28 cellular contexts compared by ENCODE assay signal in the genomic region with DNA sequence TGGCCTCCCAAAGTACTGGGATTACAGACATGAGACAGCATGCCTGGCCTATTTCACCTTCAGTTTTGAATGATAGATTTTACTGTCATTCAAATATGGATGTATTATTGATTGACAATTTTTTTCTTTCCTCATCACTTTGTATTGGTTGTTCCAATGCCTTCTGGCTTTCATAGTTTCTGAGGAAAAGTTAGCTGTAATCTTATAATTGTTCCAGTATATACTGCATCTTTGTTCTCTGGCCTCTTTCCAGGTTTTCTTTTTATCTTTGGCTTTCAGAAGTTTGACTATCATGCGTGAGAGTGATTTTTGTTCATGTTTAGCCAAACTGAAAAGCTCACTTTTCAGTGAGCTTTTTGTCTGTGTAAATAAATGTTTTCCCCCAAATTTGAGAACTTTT.
DNase-seq lines count a peak whose midpoint lies in the region; ATAC-seq, FAIRE-seq and TF ChIP-seq lines count a peak whose summit lies in the region.
"Had no signal": no experiment of that assay in that cellular context is flagged by ENCODE, and none has a peak within 500 bp of the region (broad histone marks: within the 10 kb centered on the region; RNA-seq: fewer than 3 reads in every experiment).

No MANE protein-coding gene starts in this region.

- no peak overlapping the region for H3K4me3 Mint-ChIP-seq in effector memory CD8-positive, alpha-beta T cell
- H3K4me3 Mint-ChIP-seq: B cell; CD8-positive, alpha-beta memory T cell; immature natural killer cell; mesothelial cell of epicardium; natural killer cell; stimulated activated effector memory CD8-positive, alpha-beta T cell treated with anti-CD3 and anti-CD28 coated beads, Interleukin-12 subunit alpha, Interleukin-12 subunit beta, amount 100 ng/mL, for 72 hours; T-cell had no signal

- peaks cover 4 to 7% of the 10 kb centered on the region in 2 donors for H3K9me3 Mint-ChIP-seq in effector memory CD8-positive, alpha-beta T cell

- no peak overlapping the region for H3K27ac ChIP-seq in GM23248
- H3K27ac ChIP-seq in small intestine (ENCODE audit: low read depth in 1 of 2, low read length in 1 of 2): no peak overlapping the region
- H3K27ac ChIP-seq: body of pancreas, epithelial cell of prostate, spleen, upper lobe of right lung had no signal

- H3K27me3 ChIP-seq in GM23248 (replicated peaks; ENCODE audit: insufficient read depth): no peaks in the 10 kb centered on the region
- no peaks in the 10 kb centered on the region for H3K27me3 ChIP-seq in small intestine (ENCODE audit: control insufficient read depth in 2 of 2, insufficient read depth in 2 of 2, low read length in 2 of 2)
- H3K27me3 ChIP-seq: body of pancreas, MG63, spleen, upper lobe of right lung had no signal

- no peak overlapping the region for H3K4me2 ChIP-seq in GM23248 (ENCODE audit: unreplicated experiment)

- H3K9me3 ChIP-seq in GM23248 (ENCODE audit: low read depth) (peaks cover 6% of the 10 kb centered on the region), small intestine (ENCODE audit: control insufficient read depth, low read depth) (no peaks in the 10 kb centered on the region)

- TF ChIP-seq POLR2A in erythroblast (IDR thresholded peaks at IDR 0.05; ENCODE audit: low read length): no peak

- H3K9ac ChIP-seq in GM23248: no peak overlapping the region

- no peaks in the 10 kb centered on the region for H3K4me1 Mint-ChIP-seq in effector memory CD8-positive, alpha-beta T cell (ENCODE audit: low read depth in 2 of 2)
- H3K4me1 Mint-ChIP-seq: B cell; immature natural killer cell; mesothelial cell of epicardium; natural killer cell; stimulated activated effector memory CD8-positive, alpha-beta T cell treated with anti-CD3 and anti-CD28 coated beads, Interleukin-12 subunit alpha, Interleukin-12 subunit beta, amount 100 ng/mL, for 72 hours; T-cell had no signal

- H3K36me3 Mint-ChIP-seq in effector memory CD8-positive, alpha-beta T cell (ENCODE audit: insufficient read depth): no peaks in the 10 kb centered on the region

- H3K27ac Mint-ChIP-seq in effector memory CD8-positive, alpha-beta T cell: no peak overlapping the region
- H3K27ac Mint-ChIP-seq: B cell; CD8-positive, alpha-beta memory T cell; IgD-negative memory B cell; immature natural killer cell; mesothelial cell of epicardium; natural killer cell; stimulated activated effector memory CD8-positive, alpha-beta T cell treated with anti-CD3 and anti-CD28 coated beads, Interleukin-12 subunit alpha, Interleukin-12 subunit beta, amount 100 ng/mL, for 72 hours; T-cell had no signal

- no peaks in the 10 kb centered on the region for H4K20me1 ChIP-seq in GM23248 (ENCODE audit: insufficient read depth)

- no peak overlapping the region for H2AFZ ChIP-seq in GM23248

- H3K9me2 ChIP-seq in GM23248 (ENCODE audit: insufficient read depth): no peaks in the 10 kb centered on the region

- H3K4me3 ChIP-seq in GM23248 (no peak overlapping the region), small intestine (ENCODE audit: low read depth in 1 of 2, low read length in 2 of 2) (no peak overlapping the region)
- H3K4me3 ChIP-seq: body of pancreas, MG63, spleen, upper lobe of right lung had no signal

- DNase-seq in NCI-H1105 treated with DMSO at 0.1 percent for 48 hours (lab: John Stamatoyannopoulos, UW): peak; percentile 15
- no peak for DNase-seq in NCI-H1105 (lab: John Stamatoyannopoulos, UW)
- peak; percentile 18 for DNase-seq in GM23248
- peak; percentile 4 for DNase-seq in RPMI7951 (ENCODE audit: low read depth)
- peak; percentile 42 to 56 for DNase-seq in erythroblast (lab: John Stamatoyannopoulos, UW)
- no peak for DNase-seq in effector memory CD8-positive, alpha-beta T cell
- DNase-seq in small intestine: no peak
- DNase-seq: activated gamma-delta T cell; body of pancreas; CD8-positive, alpha-beta memory T cell; immature natural killer cell; MG63; natural killer cell; NCI-H146; NCI-H226; NCI-H748 treated with DMSO at 0.1 percent for 48 hours; retina; Right ventricle myocardium superior; spleen; stimulated activated CD4-positive, alpha-beta T cell treated with anti-CD3 and anti-CD28 coated beads, Interleukin-2, amount 100 ng/mL, for 48 hours; T-cell; upper lobe of right lung had no signal

- H3K4me1 ChIP-seq in GM23248 (ENCODE audit: insufficient read depth) (no peaks in the 10 kb centered on the region), small intestine (ENCODE audit: control insufficient read depth in 2 of 2, insufficient read depth in 1 of 2, low read depth in 1 of 2, low read length in 1 of 2) (no peaks in the 10 kb centered on the region)
- H3K4me1 ChIP-seq: body of pancreas, spleen, upper lobe of right lung had no signal

- H3K79me2 ChIP-seq in GM23248 (ENCODE audit: insufficient read depth): no peaks in the 10 kb centered on the region; the same call in 1 of the 2 replicates

- no peaks in the 10 kb centered on the region for H3K27me3 Mint-ChIP-seq in effector memory CD8-positive, alpha-beta T cell
- H3K27me3 Mint-ChIP-seq: B cell; CD8-positive, alpha-beta memory T cell; IgD-negative memory B cell; T-cell had no signal

- WGBS in GM23248 (ENCODE audit: low coverage in 1 of 2, low lambda C conversion rate in 2 of 2, missing lambda C conversion rate in 2 of 2), 2 experiments: 96 to 100% methylated on average over 1 of the region's 1 CpG
- 96 to 98% (median 97%) methylated on average over 1 of the region's 1 CpG for WGBS in small intestine, 3 donors

- in situ Hi-C loops in GM23248 (cut with MboI): no loop called here

- H3K36me3 ChIP-seq in GM23248 (ENCODE audit: low read depth): 0 out of 2 replicates have a peak, but pooled peaks cover 6% of the 10 kb centered on the region
- no peaks in the 10 kb centered on the region for H3K36me3 ChIP-seq in small intestine (ENCODE audit: control insufficient read depth in 2 of 2, insufficient read depth in 2 of 2, low read length in 2 of 2)
- H3K36me3 ChIP-seq: MG63, upper lobe of right lung had no signal

- H3F3A ChIP-seq in GM23248 (ENCODE audit: insufficient read depth): no peaks in the 10 kb centered on the region

- FAIRE-seq in small intestine (lab: Jason Lieb, UNC): no peak

- no peak for ATAC-seq in effector memory CD8-positive, alpha-beta T cell (replicated peaks)
- no peak for ATAC-seq in HG02870 (IDR thresholded peaks at IDR 0.05; ENCODE audit: unreplicated experiment)
- ATAC-seq: body of pancreas; natural killer cell; stimulated activated effector memory CD8-positive, alpha-beta T cell treated with anti-CD3 and anti-CD28 coated beads, Interleukin-12 subunit alpha, Interleukin-12 subunit beta, amount 100 ng/mL, for 72 hours; T-cell; upper lobe of right lung had no signal

Comparison
In these comparisons a context has a peak if more than half of its experiments do, and no peak if none do; other contexts are left out.
1. DNase-seq: peak in NCI-H1105 treated with DMSO at 0.1 percent for 48 hours (single experiment), GM23248 (single experiment), RPMI7951 (single experiment) and erythroblast (2 of 2); none in NCI-H1105 (single experiment), effector memory CD8-positive, alpha-beta T cell (0 of 3) and small intestine (single experiment).